35 cellular contexts compared by ENCODE assay signal in genomic region chr2:166138667-166139066, GRCh38. TPM values are rescaled to one million over a fixed set of nuclear protein-coding genes. Genes with fewer than 3 reads are reported as not detected.
"Had no signal": no experiment of that assay in that cellular context is flagged by ENCODE, and none has a peak within 500 bp of the region (broad histone marks: within the 10 kb centered on the region; RNA-seq: fewer than 3 reads in every experiment).

No MANE protein-coding gene starts in this region.

- ATAC-seq: activated naive CD4-positive, alpha-beta T cell treated with anti-CD3 and anti-CD28 coated beads, Interleukin-2, amount 50 U/mL, for 72 hours; activated naive CD8-positive, alpha-beta T cell treated with anti-CD3 and anti-CD28 coated beads, Interleukin-2, amount 50 U/mL, for 24 hours; activated T-cell treated with anti-CD3 and anti-CD28 coated beads, Interleukin-2, amount 50 U/mL, for 4 hours; activated T-cell treated with anti-CD3 and anti-CD28 coated beads, Interleukin-2, amount 50 U/mL, for 72 hours; activated T-helper 17 cell treated with anti-CD3 and anti-CD28 coated beads, Interleukin-2, amount 50 U/mL, for 72 hours had no signal

- FAIRE-seq: astrocyte, bronchial epithelial cell had no signal

- H3K27ac ChIP-seq: adrenal gland, ascending aorta, brain microvascular endothelial cell, breast epithelium, cardiac muscle cell had no signal

- H3K36me3 ChIP-seq: adrenal gland, ascending aorta, brain microvascular endothelial cell, breast epithelium, cardiac muscle cell had no signal

- H3K27me3 ChIP-seq: adrenal gland, ascending aorta, brain microvascular endothelial cell, breast epithelium, cardiac muscle cell had no signal

- H3K4me3 ChIP-seq: adrenal gland, ascending aorta, breast epithelium, cardiac muscle cell had no signal

- H3K4me1 ChIP-seq: adrenal gland, ascending aorta, breast epithelium had no signal

- DNase-seq: activated effector memory CD4-positive, alpha-beta T cell treated with anti-CD3 and anti-CD28 coated beads, Interleukin-2, amount 50 U/mL, for 16 hours; activated effector memory CD4-positive, alpha-beta T cell treated with Interleukin-2 at 50 U/mL for 16 hours; activated gamma-delta T cell; activated gamma-delta T cell treated with Interleukin-2 at 50 U/mL for 16 hours; activated naive CD4-positive, alpha-beta T cell; activated naive CD4-positive, alpha-beta T cell treated with anti-CD3 and anti-CD28 coated beads for 36 hours; activated naive CD4-positive, alpha-beta T cell treated with anti-CD3 and anti-CD28 coated beads, Interleukin-2, amount 10 ng/mL, durations not matched to agents 7 days and 5 days; activated naive CD4-positive, alpha-beta T cell treated with anti-CD3 and anti-CD28 coated beads, Interleukin-2, amount 50 U/mL, for 16 hours; activated naive CD4-positive, alpha-beta T cell treated with Interleukin-2 at 50 U/mL for 16 hours; activated naive CD8-positive, alpha-beta T cell treated with anti-CD3 and anti-CD28 coated beads for 36 hours; activated naive CD8-positive, alpha-beta T cell treated with anti-CD3 and anti-CD28 coated beads, Interleukin-2, amount 10 ng/mL, durations not matched to agents 7 days and 5 days; activated naive CD8-positive, alpha-beta T cell treated with anti-CD3 and anti-CD28 coated beads, Interleukin-2, amount 50 U/mL, for 24 hours; activated T-cell treated with anti-CD3 and anti-CD28 coated beads, Interleukin-2, amount 50 U/mL, for 1 hour; activated T-cell treated with anti-CD3 and anti-CD28 coated beads, Interleukin-2, amount 50 U/mL, for 24 hours; activated T-cell treated with anti-CD3 and anti-CD28 coated beads, Interleukin-2, amount 50 U/mL, for 4 hours; activated T-cell treated with anti-CD3 and anti-CD28 coated beads, Interleukin-2, amount 50 U/mL, for 48 hours; activated T-cell treated with anti-CD3 and anti-CD28 coated beads, Interleukin-2, amount 50 U/mL, for 72 hours; adrenal gland; amniotic stem cell; amygdala; anterior cingulate cortex; aorta; brain microvascular endothelial cell; caudate nucleus; central memory CD4-positive, alpha-beta T cell; cerebellar nuclear complex had no signal

- H3K9me3 ChIP-seq: adrenal gland, ascending aorta, breast epithelium had no signal

RNA-seq across cellular contexts. Expression of gene SCN1A, which starts 10.8 kb away (rescaled TPM):
- total RNA-seq: activated naive CD4-positive, alpha-beta T cell treated with anti-CD3 and anti-CD28 coated beads for 36 hours; activated naive CD4-positive, alpha-beta T cell treated with anti-CD3 and anti-CD28 coated beads, Interleukin-2, amount 50 U/mL, for 72 hours; activated naive CD8-positive, alpha-beta T cell treated with anti-CD3 and anti-CD28 coated beads for 36 hours; activated naive CD8-positive, alpha-beta T cell treated with anti-CD3 and anti-CD28 coated beads, Interleukin-2, amount 10 ng/mL, durations not matched to agents 7 days and 5 days; activated T-cell treated with anti-CD3 and anti-CD28 coated beads, Interleukin-2, amount 50 U/mL, for 4 hours; activated T-cell treated with anti-CD3 and anti-CD28 coated beads, Interleukin-2, amount 50 U/mL, for 72 hours; activated T-helper 1 cell treated with anti-CD3 and anti-CD28 coated beads, Interleukin-12 subunit alpha, Interleukin-12 subunit beta, Interleukin-2, Interleukin-4 antibody, amounts not matched to agents 30 ng/mL and 10 ng/mL and 1 ng/mL, durations not matched to agents 14 hours and 24 hours and 36 hours; activated T-helper 17 cell treated with anti-CD3 and anti-CD28 coated beads, Interleukin-2, amount 50 U/mL, for 72 hours; activated T-helper 2 cell treated with anti-CD3 and anti-CD28 coated beads, Interferon-gamma antibody, Interleukin-2, Interleukin-4, amounts not matched to agents 10 μg/mL and 5 μg/mL and 100 μg/mL, durations not matched to agents 14 hours and 24 hours and 36 hours; aorta; ascending aorta; astrocyte; breast epithelium; bronchial epithelial cell had no signal
- polyA plus RNA-seq: aorta, cardiac muscle cell had no signal
